Comparison of ENCODE assay signal across 16 cellular contexts in genomic region chr1:96955307-96956012, GRCh38.
DNase-seq lines count a peak whose midpoint lies in the region; ATAC-seq and TF ChIP-seq lines count a peak whose summit lies in the region.
"Had no signal": no experiment of that assay in that cellular context is flagged by ENCODE, and none has a peak within 500 bp of the region (broad histone marks: within the 10 kb centered on the region; RNA-seq: fewer than 3 reads in every experiment).

No MANE protein-coding gene starts in this region.

- peak; percentile 6 for DNase-seq in NCI-H82 (lab: John Stamatoyannopoulos, UW)
- no peak for DNase-seq in NCI-H82 treated with DMSO at 0.1 percent for 48 hours (lab: John Stamatoyannopoulos, UW; ENCODE audit: unreplicated experiment)
- no peak for DNase-seq in central memory CD8-positive, alpha-beta T cell (ENCODE audit: low spot score in 2 of 2)
- DNase-seq in GM10266 (ENCODE audit: extremely low spot score), result no peak
- DNase-seq in activated naive CD8-positive, alpha-beta T cell treated with anti-CD3 and anti-CD28 coated beads, Interleukin-2, amount 50 U/mL, for 24 hours, result no peak
- DNase-seq in left lobe of liver (ENCODE audit: low spot score), result no peak
- DNase-seq: AML-193; Caco-2; CD4-positive, alpha-beta T cell; HFFc6; Kasumi-1; KG1 had no signal

- peak overlapping the region; percentile 46 for H3K27ac Mint-ChIP-seq in central memory CD8-positive, alpha-beta T cell (ENCODE audit: low read depth)
- H3K27ac Mint-ChIP-seq in activated naive CD8-positive, alpha-beta T cell treated with anti-CD3 and anti-CD28 coated beads, Interleukin-2, amount 50 U/mL, for 24 hours, result no peak overlapping the region
- H3K27ac Mint-ChIP-seq: CD4-positive, alpha-beta T cell; GM23338; HFFc6 had no signal

- H3K9me3 Mint-ChIP-seq in central memory CD8-positive, alpha-beta T cell, result no peaks in the 10 kb centered on the region
- no peaks in the 10 kb centered on the region for H3K9me3 Mint-ChIP-seq in activated naive CD8-positive, alpha-beta T cell treated with anti-CD3 and anti-CD28 coated beads, Interleukin-2, amount 50 U/mL, for 24 hours
- H3K9me3 Mint-ChIP-seq: CD4-positive, alpha-beta T cell; GM23338; HFFc6 had no signal

- H3K4me3 Mint-ChIP-seq in central memory CD8-positive, alpha-beta T cell, result no peak overlapping the region
- no peak overlapping the region for H3K4me3 Mint-ChIP-seq in activated naive CD8-positive, alpha-beta T cell treated with anti-CD3 and anti-CD28 coated beads, Interleukin-2, amount 50 U/mL, for 24 hours
- H3K4me3 Mint-ChIP-seq: CD4-positive, alpha-beta T cell; GM23338; HFFc6 had no signal

- ATAC-seq in GM21786 (IDR thresholded peaks at IDR 0.05; ENCODE audit: unreplicated experiment) (peak; percentile 52), left lobe of liver (no peak)
- no peak for ATAC-seq in central memory CD8-positive, alpha-beta T cell (replicated peaks; ENCODE audit: extremely low read depth, poor library complexity, severe bottlenecking)
- ATAC-seq in activated naive CD8-positive, alpha-beta T cell treated with anti-CD3 and anti-CD28 coated beads, Interleukin-2, amount 50 U/mL, for 24 hours, result no peak
- ATAC-seq: A549, GM23338, HCT116 had no signal

- TF ChIP-seq CTCF in GM10266 (IDR thresholded peaks at IDR 0.05; ENCODE audit: control insufficient read depth, insufficient read depth, low read depth, missing control alignments), result no peak

- peaks cover 26% of the 10 kb centered on the region for H3K27me3 Mint-ChIP-seq in central memory CD8-positive, alpha-beta T cell
- no peaks in the 10 kb centered on the region for H3K27me3 Mint-ChIP-seq in activated naive CD8-positive, alpha-beta T cell treated with anti-CD3 and anti-CD28 coated beads, Interleukin-2, amount 50 U/mL, for 24 hours

- H3K4me1 Mint-ChIP-seq in central memory CD8-positive, alpha-beta T cell, result no peaks in the 10 kb centered on the region
- H3K4me1 Mint-ChIP-seq in activated naive CD8-positive, alpha-beta T cell treated with anti-CD3 and anti-CD28 coated beads, Interleukin-2, amount 50 U/mL, for 24 hours, result no peaks in the 10 kb centered on the region

- H3K36me3 Mint-ChIP-seq in central memory CD8-positive, alpha-beta T cell (ENCODE audit: insufficient read depth), result no peaks in the 10 kb centered on the region
- H3K36me3 Mint-ChIP-seq in activated naive CD8-positive, alpha-beta T cell treated with anti-CD3 and anti-CD28 coated beads, Interleukin-2, amount 50 U/mL, for 24 hours (ENCODE audit: low read depth), result no peaks in the 10 kb centered on the region
